ENCODE assay signal across 8 cellular contexts in the genomic region with DNA sequence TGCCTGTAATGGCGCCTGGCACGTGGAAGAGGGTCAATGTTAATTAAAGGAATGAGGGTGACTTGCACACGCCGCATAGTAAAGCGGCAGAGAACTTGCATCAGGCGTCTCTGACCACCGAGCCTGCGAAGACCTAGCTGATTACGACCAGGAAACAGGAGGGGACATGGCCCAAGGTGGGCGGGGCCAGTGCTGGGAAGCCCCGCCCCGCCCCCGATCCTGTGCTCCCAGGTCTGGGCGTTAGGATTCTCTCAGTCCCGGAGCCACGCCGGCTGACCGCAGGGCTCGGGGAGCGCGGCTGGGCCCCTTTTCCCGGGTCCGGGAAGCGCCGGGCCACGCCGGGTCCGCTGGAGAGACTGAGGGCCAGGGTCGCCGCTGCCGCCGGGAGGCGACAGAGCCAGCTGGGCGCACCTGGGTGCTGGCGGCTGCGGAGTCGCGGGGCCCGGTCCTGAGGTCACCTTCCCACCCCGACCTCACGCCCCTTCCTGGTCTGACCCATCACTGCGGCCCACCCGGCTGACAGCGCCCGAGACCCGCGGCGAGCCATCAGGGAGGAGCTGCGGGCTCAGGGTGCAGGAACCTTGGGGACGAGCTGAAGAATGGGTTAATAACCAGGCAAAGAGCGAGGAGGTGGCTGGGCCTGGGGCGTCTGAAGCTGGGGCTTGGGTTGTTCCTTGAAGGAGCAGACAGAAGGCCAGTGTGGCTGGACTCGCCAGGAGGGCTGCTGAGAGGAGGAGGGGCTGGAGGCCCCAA. TPM values are rescaled to one million over a fixed set of nuclear protein-coding genes. Genes with fewer than 3 reads are reported as not detected.
DNase-seq lines count a peak whose midpoint lies in the region; ATAC-seq and TF ChIP-seq lines count a peak whose summit lies in the region.

No MANE protein-coding gene starts in this region.

- H3K4me3 Mint-ChIP-seq in naive B cell, result peak overlapping the region; percentile 45 to 89 (median 82)

- 2% methylated on average over 53 of the region's 53 CpGs for WGBS in ectodermal cell, 2 experiments

- H3K27me3 ChIP-seq in HUES48 (ENCODE audit: control insufficient read depth, insufficient read depth, low read length) (peaks cover 33% of the 10 kb centered on the region), ectodermal cell (ENCODE audit: control insufficient read depth, insufficient read depth, low read length, poor library complexity, severe bottlenecking) (peaks cover 48% of the 10 kb centered on the region)

- peaks cover 0 to 3% (median 0%) of the 10 kb centered on the region in 7 donors for H3K9me3 Mint-ChIP-seq in naive B cell

- no peaks in the 10 kb centered on the region for H3K9me3 ChIP-seq in HUES48 (ENCODE audit: control insufficient read depth, insufficient read depth, low read length)
- H3K9me3 ChIP-seq in ectodermal cell (ENCODE audit: control insufficient read depth, low read length), result no peaks in the 10 kb centered on the region

- H3K4me1 Mint-ChIP-seq in naive B cell, result peaks cover 18 to 38% (median 25%) of the 10 kb centered on the region in 3 donors

- peak; percentile 68 for ATAC-seq in GM21423 (IDR thresholded peaks at IDR 0.05; ENCODE audit: unreplicated experiment)
- no peak for ATAC-seq in naive B cell (ENCODE audit: low read depth in 2 of 2)

- no peak overlapping the region for H3K9ac ChIP-seq in HUES48 (ENCODE audit: low read depth, low read length)

- H3K4me3 ChIP-seq in GM12865 (ENCODE audit: low read depth, low read length), result peak overlapping the region; percentile 63
- peak overlapping the region; percentile 69 for H3K4me3 ChIP-seq in HUES48 (ENCODE audit: low read depth, low read length)
- H3K4me3 ChIP-seq in ectodermal cell (ENCODE audit: insufficient read depth, low read depth, low read length), result peak overlapping the region; percentile 40

- peak; percentile 24 for TF ChIP-seq CTCF in GM12865 (IDR thresholded peaks at IDR 0.05; ENCODE audit: insufficient read depth, low read depth, low read length, missing control alignments)

- H3K36me3 ChIP-seq in HUES48 (ENCODE audit: control insufficient read depth, insufficient read depth, low read length) (no peaks in the 10 kb centered on the region), ectodermal cell (ENCODE audit: control insufficient read depth, insufficient read depth, low read length) (no peaks in the 10 kb centered on the region)

- H3K27me3 Mint-ChIP-seq in naive B cell, result peaks cover 63 to 87% (median 73%) of the 10 kb centered on the region in 3 donors

- DNase-seq in GM12865 (ENCODE audit: low read depth), result peak; percentile 75
- no peak for DNase-seq in naive B cell
- DNase-seq in NCI-H226, result no peak
- no peak for DNase-seq in SIG-M5 treated with dmso at 0.1 percent for 504 hours (lab: John Stamatoyannopoulos, UW; ENCODE audit: unreplicated experiment)
- DNase-seq in 8988T, result no peak

- peaks cover 10% of the 10 kb centered on the region; the same call in 1 of the 2 replicates for H3K4me1 ChIP-seq in HUES48 (ENCODE audit: control insufficient read depth, insufficient read depth, low read length)
- peaks cover 11% of the 10 kb centered on the region for H3K4me1 ChIP-seq in ectodermal cell (ENCODE audit: control insufficient read depth, insufficient read depth, low read length)

- no peak overlapping the region for H3K27ac Mint-ChIP-seq in naive B cell

- H3K36me3 Mint-ChIP-seq in naive B cell, result peaks cover 0 to 8% of the 10 kb centered on the region in 2 donors

- H3K27ac ChIP-seq in HUES48 (ENCODE audit: low read depth, low read length) (no peak overlapping the region), ectodermal cell (ENCODE audit: insufficient read depth, low read depth, low read length, poor library complexity, severe bottlenecking) (no peak overlapping the region)

RNA-seq across cellular contexts. Expression of gene GRID1, which starts 23.0 kb away (rescaled TPM):
- polyA plus RNA-seq in ectodermal cell (2013, experiment 1 of 4), result 0.46 TPM
- 0.41 TPM for polyA plus RNA-seq in ectodermal cell (2013, experiment 2 of 4)
- 0.37 TPM for polyA plus RNA-seq in ectodermal cell (2013, experiment 3 of 4)
- polyA plus RNA-seq in ectodermal cell (2013, experiment 4 of 4), result 1.3 TPM
- not detected for polyA plus RNA-seq in naive B cell (ENCODE audit: low read depth in 6 of 6)
